Comparison of ENCODE assay signal across 20 cellular contexts in genomic region chr15:26665950-26666921, GRCh38.
DNase-seq lines count a peak whose midpoint lies in the region; ATAC-seq, FAIRE-seq and TF ChIP-seq lines count a peak whose summit lies in the region.
"Had no signal": no experiment of that assay in that cellular context is flagged by ENCODE, and none has a peak within 500 bp of the region (broad histone marks: within the 10 kb centered on the region; RNA-seq: fewer than 3 reads in every experiment).

No MANE protein-coding gene starts in this region.

- TF ChIP-seq RAD21 in K562 (CRISPR knock-in tag; conservative IDR thresholded peaks at IDR 0.05 in 1 of 2, IDR thresholded peaks at IDR 0.05 in 1 of 2): peak in 1 of 2 experiments; percentile 21; a peak in 2 of 4 replicates

- POLR2A ChIA-PET in K562 (lab: Yijun Ruan, JAX): no interaction called here

- no peaks in the 10 kb centered on the region for H3K79me1 ChIP-seq in H9 (ENCODE audit: insufficient read depth, low read depth, low read length, poor library complexity, severe bottlenecking)

- H3K18ac ChIP-seq in H9 (ENCODE audit: insufficient read length, low read depth, low read length): no peak overlapping the region

- no peak for TF ChIP-seq POLR2A in K562 (conservative IDR thresholded peaks at IDR 0.05)

- H3K23ac ChIP-seq in H9 (ENCODE audit: insufficient read length, low read depth, low read length): no peak overlapping the region

- DNase-seq in H9 (peak; percentile 79), K562 (ENCODE audit: extremely low read depth in 1 of 4, low spot score in 3 of 4) (peak in 1 of 4 experiments; percentile 17), left kidney (ENCODE audit: low read depth, low spot score) (peak; percentile 82), NCI-H1436 treated with DMSO at 0.1 percent for 48 hours (lab: John Stamatoyannopoulos, UW) (no peak), 8988T (no peak)
- DNase-seq in stimulated activated CD4-positive, alpha-beta T cell treated with anti-CD3 and anti-CD28 coated beads, Interleukin-12 subunit alpha, Interleukin-12 subunit beta, amount 100 ng/mL, for 4 hours: no peak
- DNase-seq: activated CD4-positive, alpha-beta T cell treated with anti-CD3 and anti-CD28 coated beads for 1 hour; activated naive CD4-positive, alpha-beta T cell; Caco-2; lower lobe of right lung; NCI-H1092 treated with DMSO at 0.1 percent for 48 hours; NCI-H226; SHP77; stimulated activated CD4-positive, alpha-beta T cell treated with anti-CD3 and anti-CD28 coated beads, Interleukin-4, amount 100 ng/mL, for 24 hours; stimulated activated CD8-positive, alpha-beta memory T cell treated with anti-CD3 and anti-CD28 coated beads, Interleukin-4, amount 100 ng/mL, for 48 hours had no signal

- BruUV-seq in K562 (replicated peaks; lab: Mats Ljungman, UMichigan): no TSS peak

- no peak overlapping the region for H2AFZ ChIP-seq in H9 (ENCODE audit: low read length)
- H2AFZ ChIP-seq in K562 (ENCODE audit: low read depth, low read length): no peak overlapping the region
- H2AFZ ChIP-seq: parathyroid adenoma had no signal

- H2BK12ac ChIP-seq in H9 (ENCODE audit: insufficient read length, low read depth, low read length): no peak overlapping the region

- CTCF ChIA-PET in K562 (lab: Yijun Ruan, JAX; ENCODE audit: low intra/inter-chr PET ratio): no interaction called here

- no peak overlapping the region for H4K8ac ChIP-seq in H9 (replicated peaks; ENCODE audit: insufficient read length, low read depth, low read length)

- TF ChIP-seq EP300 in K562 (IDR thresholded peaks at IDR 0.05; ENCODE audit: low read length): no peak

- H3K4me1 Mint-ChIP-seq in H9: peaks cover 42 to 44% of the 10 kb centered on the region in 2 experiments

- no peaks in the 10 kb centered on the region for H3K36me3 ChIP-seq in K562 (ENCODE audit: control insufficient read depth, insufficient read depth, low read length)
- H3K36me3 ChIP-seq: lower lobe of right lung had no signal

- H3K4me3 Mint-ChIP-seq in H9: no peak overlapping the region
- H3K4me3 Mint-ChIP-seq: T-helper 2 cell treated with Interferon-gamma antibody and Interleukin-4, amounts not matched to agents 5 μg/mL and 100 μg/mL, for 36 hours had no signal

- H4K20me1 ChIP-seq in H9 (ENCODE audit: control insufficient read depth, insufficient read depth, insufficient read length) (no peaks in the 10 kb centered on the region), K562 (replicated peaks; ENCODE audit: control insufficient read depth, insufficient read depth, low read length) (no peaks in the 10 kb centered on the region)

- no peak overlapping the region for H2AK5ac ChIP-seq in H9 (ENCODE audit: insufficient read length, low read length)

- H3K4ac ChIP-seq in H9 (ENCODE audit: low read depth, low read length): no peak overlapping the region

- H3K27ac ChIP-seq in C4-2B (no peak overlapping the region), H9 (ENCODE audit: insufficient read length, low read depth, low read length) (no peak overlapping the region), K562 (ENCODE audit: extremely low read depth, low read depth, low read length) (no peak overlapping the region)
- H3K27ac ChIP-seq: lower lobe of right lung, parathyroid adenoma had no signal

- H3K27me3 ChIP-seq in H9 (ENCODE audit: insufficient read depth, low read length): no peaks in the 10 kb centered on the region
- H3K27me3 ChIP-seq in K562 (ENCODE audit: control insufficient read depth in 2 of 2, insufficient read depth in 2 of 2, low read length in 2 of 2): peaks cover 0 to 6% of the 10 kb centered on the region in 2 experiments; a peak in 2 of 5 replicates

- H3K79me2 ChIP-seq in H9 (ENCODE audit: insufficient read depth, low read length) (peaks cover 12% of the 10 kb centered on the region; the same call in 1 of the 2 replicates), K562 (ENCODE audit: control insufficient read depth, insufficient read depth, low read length) (no peaks in the 10 kb centered on the region)
- H3K79me2 ChIP-seq: parathyroid adenoma had no signal

- no peak overlapping the region; a peak in 2 of 7 replicates for H3K27ac Mint-ChIP-seq in H9
- H3K27ac Mint-ChIP-seq: T-helper 2 cell treated with Interferon-gamma antibody and Interleukin-4, amounts not matched to agents 5 μg/mL and 100 μg/mL, for 36 hours had no signal

- H2BK120ac ChIP-seq in H9 (ENCODE audit: low read depth, low read length, poor library complexity, severe bottlenecking): no peak overlapping the region

- H3K14ac ChIP-seq in H9 (ENCODE audit: insufficient read depth, low read length): no peak overlapping the region

- no peak overlapping the region for H3K56ac ChIP-seq in H9 (ENCODE audit: insufficient read length, low read depth, low read length)

- no peaks in the 10 kb centered on the region for H3K23me2 ChIP-seq in H9 (ENCODE audit: insufficient read length, low read depth, low read length, poor library complexity, severe bottlenecking)

- H3K4me3 ChIP-seq in K562: no peak overlapping the region
- H3K4me3 ChIP-seq: lower lobe of right lung had no signal

- H3K9me3 Mint-ChIP-seq in H9: no peaks in the 10 kb centered on the region; a peak in 1 of 5 replicates

- no peak for FAIRE-seq in K562 (lab: Jason Lieb, UNC)
- FAIRE-seq: GM12892 had no signal

- H3K9me3 ChIP-seq in H9 (ENCODE audit: control insufficient read depth, low read depth, low read length) (no peaks in the 10 kb centered on the region), K562 (replicated peaks; ENCODE audit: control insufficient read depth, insufficient read depth, low read depth, low read length) (no peaks in the 10 kb centered on the region)
- H3K9me3 ChIP-seq: Caco-2, lower lobe of right lung had no signal

- H4K91ac ChIP-seq in H9 (ENCODE audit: insufficient read length, low read depth, low read length): no peak overlapping the region

- H3K4me2 ChIP-seq in H9 (ENCODE audit: insufficient read depth, insufficient read length, low read length) (no peak overlapping the region), K562 (ENCODE audit: insufficient read depth, low read length) (no peak overlapping the region)

- no peaks in the 10 kb centered on the region for H3K27me3 Mint-ChIP-seq in H9 (ENCODE audit: low read depth)

- no peak overlapping the region for H4K5ac ChIP-seq in H9 (ENCODE audit: insufficient read length, low read depth, low read length)

- TF ChIP-seq CTCF in C4-2B (conservative IDR thresholded peaks at IDR 0.05): peak; percentile 26
- TF ChIP-seq CTCF in H9 (conservative IDR thresholded peaks at IDR 0.05): peak; percentile 75
- peak in 2 of 3 experiments; percentile 6 to 25; a peak in 1 of 6 replicates for TF ChIP-seq CTCF in K562 (IDR thresholded peaks at IDR 0.05 in 2 of 3, conservative IDR thresholded peaks at IDR 0.05 in 1 of 3; ENCODE audit: insufficient read depth in 2 of 3, low read depth in 1 of 3, low read length in 3 of 3)

- ATAC-seq in K562 (peak; percentile 33; the same call in 1 of the 3 replicates), HG03025 (IDR thresholded peaks at IDR 0.05; ENCODE audit: low FRiP score, unreplicated experiment) (no peak)

- no CpG with 5 or more reads among the region's 14 CpGs for WGBS in H9 (ENCODE audit: extremely low coverage, insufficient read length, low lambda C conversion rate)
- 0% methylated on average over 14 of the region's 14 CpGs for WGBS in K562 (ENCODE audit: insufficient coverage, low coverage, missing lambda C conversion rate)

- no peak overlapping the region for H2BK5ac ChIP-seq in H9 (ENCODE audit: insufficient read length, low read length)

- H3K36me3 Mint-ChIP-seq in H9 (ENCODE audit: insufficient read depth in 1 of 3, low read depth in 3 of 3): no peaks in the 10 kb centered on the region; a peak in 2 of 7 replicates

- no peak overlapping the region for H2BK15ac ChIP-seq in H9 (ENCODE audit: low read depth, low read length)

- intact Hi-C loops in K562 (cut with micrococcal nuclease): no loop called here

- no peak overlapping the region for H3T11ph ChIP-seq in H9 (ENCODE audit: low read length)

- H3K4me1 ChIP-seq in H9 (ENCODE audit: insufficient read depth, low read length) (peaks cover 11% of the 10 kb centered on the region; the same call in 1 of the 2 replicates), K562 (replicated peaks in 1 of 2; ENCODE audit: control insufficient read depth in 2 of 2, insufficient read depth in 2 of 2, low read length in 2 of 2) (no peaks in the 10 kb centered on the region)
- H3K4me1 ChIP-seq: Caco-2, lower lobe of right lung had no signal

- in situ Hi-C loops in K562 (cut with MboI): no loop called here

- no peaks in the 10 kb centered on the region for H3K9me1 ChIP-seq in K562 (ENCODE audit: control insufficient read depth, insufficient read depth, low read length)

- no peak overlapping the region for H2BK20ac ChIP-seq in H9 (ENCODE audit: low read depth, low read length, poor library complexity, severe bottlenecking)

- H3K9ac ChIP-seq in H9 (ENCODE audit: extremely low read depth, insufficient read length, low read length) (no peak overlapping the region), K562 (ENCODE audit: insufficient read depth in 1 of 2, low read depth in 2 of 2, low read length in 2 of 2) (no peak overlapping the region)
- H3K9ac ChIP-seq: parathyroid adenoma had no signal

TF ChIP-seq in K562, 482 proteins besides CTCF, POLR2A, EP300 and RAD21 (continues in another document):
- TF ChIP-seq ZBTB43 (CRISPR knock-in tag; IDR thresholded peaks at IDR 0.05) (no peak), FOXA3 (CRISPR knock-in tag; conservative IDR thresholded peaks at IDR 0.05 in 1 of 2, IDR thresholded peaks at IDR 0.05 in 1 of 2) (no peak), RAD51 (IDR thresholded peaks at IDR 0.05; ENCODE audit: borderline replicate concordance, low read depth) (no peak), XRCC3 (IDR thresholded peaks at IDR 0.05) (no peak), CBX2 (IDR thresholded peaks at IDR 0.05; ENCODE audit: insufficient read depth, low read length, poor library complexity, severe bottlenecking) (no peak), ZNF584 (CRISPR knock-in tag; IDR thresholded peaks at IDR 0.05; ENCODE audit: low read depth) (no peak), HMGN3 (IDR thresholded peaks at IDR 0.05; ENCODE audit: borderline replicate concordance, extremely low read depth, insufficient read length, low read depth, low read length) (no peak), HLTF (IDR thresholded peaks at IDR 0.05) (no peak), ZNF583 (CRISPR knock-in tag; IDR thresholded peaks at IDR 0.05) (no peak)

Comparison
In these comparisons a context has a peak if more than half of its experiments do, and no peak if none do; other contexts are left out.
1. CTCF ChIP-seq: peak in every context shown above with its lines; median percentile 75 in H9; 26 in C4-2B; 16 in K562.
2. DNase-seq: peak in H9 (single experiment) and left kidney (single experiment); none in NCI-H1436 treated with DMSO at 0.1 percent for 48 hours (single experiment), 8988T (single experiment) and stimulated activated CD4-positive, alpha-beta T cell treated with anti-CD3 and anti-CD28 coated beads, Interleukin-12 subunit alpha, Interleukin-12 subunit beta, amount 100 ng/mL, for 4 hours (single experiment).